21 cellular contexts compared by ENCODE assay signal in the genomic region with DNA sequence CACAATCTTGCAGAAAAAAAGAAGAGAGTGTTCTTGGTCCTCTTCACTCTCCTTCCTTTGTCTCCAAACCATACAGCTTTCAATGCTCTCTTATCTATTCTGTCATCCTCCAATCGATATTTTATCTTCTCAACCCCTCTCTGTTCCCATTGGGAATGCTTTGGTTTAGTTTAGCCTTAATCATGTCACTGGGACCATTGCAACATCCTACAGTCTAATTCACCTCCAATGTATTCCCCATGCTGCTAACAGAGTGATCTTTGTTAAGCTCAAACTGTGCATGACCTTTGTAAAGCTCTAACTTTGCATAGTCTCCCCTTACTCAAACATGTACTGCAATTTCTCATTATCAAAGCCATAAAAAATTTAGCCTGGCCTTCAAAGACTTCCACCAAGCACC. TPM values are rescaled to one million over a fixed set of nuclear protein-coding genes. Genes with fewer than 3 reads are reported as not detected.
DNase-seq lines count a peak whose midpoint lies in the region; ATAC-seq lines count a peak whose summit lies in the region.
"Had no signal": no experiment of that assay in that cellular context is flagged by ENCODE, and none has a peak within 500 bp of the region (broad histone marks: within the 10 kb centered on the region; RNA-seq: fewer than 3 reads in every experiment).

No MANE protein-coding gene starts in this region.

- POLR2A ChIA-PET in activated CD4-positive, alpha-beta memory T cell treated with anti-CD3 and anti-CD28 coated beads for 36 hours (lab: Charles Lee), result no interaction called here
- POLR2A ChIA-PET in activated CD4-positive, alpha-beta T cell treated with anti-CD3 and anti-CD28 coated beads, Interleukin-2, amount 10 ng/mL, durations not matched to agents 7 days and 5 days (lab: Charles Lee), result no interaction called here

- no peaks in the 10 kb centered on the region for H3K36me3 Mint-ChIP-seq in stimulated activated memory B cell treated with anti-CD40 and anti-IgM and Interleukin-4, amounts not matched to agents 10 μg/mL and 1 μg/mL and 100 μg/mL, for 72 hours
- no peaks in the 10 kb centered on the region for H3K36me3 Mint-ChIP-seq in activated CD4-positive, alpha-beta memory T cell treated with anti-CD3 and anti-CD28 coated beads for 36 hours
- H3K36me3 Mint-ChIP-seq in activated CD4-positive, alpha-beta T cell treated with anti-CD3 and anti-CD28 coated beads, Interleukin-2, amount 10 ng/mL, durations not matched to agents 7 days and 5 days (ENCODE audit: low read depth), result no peaks in the 10 kb centered on the region
- H3K36me3 Mint-ChIP-seq: CD14-positive monocyte; CD4-positive, alpha-beta memory T cell; CD8-positive, alpha-beta memory T cell had no signal

- CTCF ChIA-PET in activated CD4-positive, alpha-beta memory T cell treated with anti-CD3 and anti-CD28 coated beads for 36 hours (lab: Charles Lee), result no interaction called here
- CTCF ChIA-PET in activated CD4-positive, alpha-beta T cell treated with anti-CD3 and anti-CD28 coated beads, Interleukin-2, amount 10 ng/mL, durations not matched to agents 7 days and 5 days (lab: Charles Lee), result interaction anchor here (0.7 to 1.0 kb wide), 2 partner anchors 17 kb away, joined by 3 read pairs; no protein-coding TSS in a partner anchor

- no peak overlapping the region for H3K27ac Mint-ChIP-seq in stimulated activated memory B cell treated with anti-CD40 and anti-IgM and Interleukin-4, amounts not matched to agents 10 μg/mL and 1 μg/mL and 100 μg/mL, for 72 hours
- no peak overlapping the region for H3K27ac Mint-ChIP-seq in activated CD4-positive, alpha-beta memory T cell treated with anti-CD3 and anti-CD28 coated beads for 36 hours
- no peak overlapping the region for H3K27ac Mint-ChIP-seq in activated CD4-positive, alpha-beta T cell treated with anti-CD3 and anti-CD28 coated beads, Interleukin-2, amount 10 ng/mL, durations not matched to agents 7 days and 5 days
- H3K27ac Mint-ChIP-seq: CD14-positive monocyte had no signal

- ATAC-seq in stimulated activated memory B cell treated with anti-CD40 and anti-IgM and Interleukin-4, amounts not matched to agents 10 μg/mL and 1 μg/mL and 100 μg/mL, for 72 hours, result no peak

- DNase-seq in COLO829 (ENCODE audit: low spot score), result peak; percentile 21
- DNase-seq in HuH-7 (ENCODE audit: low spot score), result peak; percentile 67
- DNase-seq in NCI-H526 (lab: John Stamatoyannopoulos, UW), result peak; percentile 98
- peak; percentile 48 for DNase-seq in SK-MEL-5 (ENCODE audit: low read depth, low spot score)
- no peak for DNase-seq in activated CD4-positive, alpha-beta memory T cell treated with anti-CD3 and anti-CD28 coated beads for 36 hours
- no peak for DNase-seq in activated CD4-positive, alpha-beta T cell treated with anti-CD3 and anti-CD28 coated beads, Interleukin-2, amount 10 ng/mL, durations not matched to agents 7 days and 5 days
- DNase-seq: 8988T; ACHN; BE2C; C1 segment of cervical spinal cord; Caco-2; Calu3; CD4-positive, alpha-beta memory T cell; CD4-positive, CD25-positive, alpha-beta regulatory T cell; CD8-positive, alpha-beta memory T cell; DMS79 treated with DMSO at 0.1 percent for 48 hours; GF-D8 had no signal

- H3K4me3 Mint-ChIP-seq in stimulated activated memory B cell treated with anti-CD40 and anti-IgM and Interleukin-4, amounts not matched to agents 10 μg/mL and 1 μg/mL and 100 μg/mL, for 72 hours, result no peak overlapping the region
- H3K4me3 Mint-ChIP-seq in activated CD4-positive, alpha-beta memory T cell treated with anti-CD3 and anti-CD28 coated beads for 36 hours, result no peak overlapping the region
- no peak overlapping the region for H3K4me3 Mint-ChIP-seq in activated CD4-positive, alpha-beta T cell treated with anti-CD3 and anti-CD28 coated beads, Interleukin-2, amount 10 ng/mL, durations not matched to agents 7 days and 5 days
- H3K4me3 Mint-ChIP-seq: CD14-positive monocyte; CD4-positive, alpha-beta memory T cell; CD4-positive, CD25-positive, alpha-beta regulatory T cell; CD8-positive, alpha-beta memory T cell had no signal

- H3K27me3 Mint-ChIP-seq in stimulated activated memory B cell treated with anti-CD40 and anti-IgM and Interleukin-4, amounts not matched to agents 10 μg/mL and 1 μg/mL and 100 μg/mL, for 72 hours, result no peaks in the 10 kb centered on the region
- H3K27me3 Mint-ChIP-seq in activated CD4-positive, alpha-beta memory T cell treated with anti-CD3 and anti-CD28 coated beads for 36 hours, result no peaks in the 10 kb centered on the region
- H3K27me3 Mint-ChIP-seq in activated CD4-positive, alpha-beta T cell treated with anti-CD3 and anti-CD28 coated beads, Interleukin-2, amount 10 ng/mL, durations not matched to agents 7 days and 5 days, result no peaks in the 10 kb centered on the region
- H3K27me3 Mint-ChIP-seq: CD8-positive, alpha-beta memory T cell had no signal

- intact Hi-C loops in activated CD4-positive, alpha-beta memory T cell treated with anti-CD3 and anti-CD28 coated beads for 36 hours (cut with micrococcal nuclease), result no loop called here

- in situ Hi-C loops in SK-MEL-5 (cut with HindIII; ENCODE audit: low pct_unique_long_range_greater_than_20kb, low sequenced_read_pairs), result no loop called here

- H3K4me1 Mint-ChIP-seq in stimulated activated memory B cell treated with anti-CD40 and anti-IgM and Interleukin-4, amounts not matched to agents 10 μg/mL and 1 μg/mL and 100 μg/mL, for 72 hours, result no peaks in the 10 kb centered on the region
- H3K4me1 Mint-ChIP-seq in activated CD4-positive, alpha-beta memory T cell treated with anti-CD3 and anti-CD28 coated beads for 36 hours (ENCODE audit: low read depth), result no peaks in the 10 kb centered on the region
- H3K4me1 Mint-ChIP-seq in activated CD4-positive, alpha-beta T cell treated with anti-CD3 and anti-CD28 coated beads, Interleukin-2, amount 10 ng/mL, durations not matched to agents 7 days and 5 days, result no peaks in the 10 kb centered on the region
- H3K4me1 Mint-ChIP-seq: CD4-positive, alpha-beta memory T cell; CD4-positive, CD25-positive, alpha-beta regulatory T cell; CD8-positive, alpha-beta memory T cell had no signal

- no peaks in the 10 kb centered on the region for H3K9me3 Mint-ChIP-seq in stimulated activated memory B cell treated with anti-CD40 and anti-IgM and Interleukin-4, amounts not matched to agents 10 μg/mL and 1 μg/mL and 100 μg/mL, for 72 hours
- no peaks in the 10 kb centered on the region for H3K9me3 Mint-ChIP-seq in activated CD4-positive, alpha-beta memory T cell treated with anti-CD3 and anti-CD28 coated beads for 36 hours
- no peaks in the 10 kb centered on the region for H3K9me3 Mint-ChIP-seq in activated CD4-positive, alpha-beta T cell treated with anti-CD3 and anti-CD28 coated beads, Interleukin-2, amount 10 ng/mL, durations not matched to agents 7 days and 5 days
- H3K9me3 Mint-ChIP-seq: CD4-positive, alpha-beta memory T cell; CD4-positive, CD25-positive, alpha-beta regulatory T cell; CD8-positive, alpha-beta memory T cell had no signal

RNA-seq across cellular contexts. Expression of gene MPL, which starts 2.9 kb away (rescaled TPM):
- total RNA-seq in SK-MEL-5 (2014; rRNA removed; shearing (Covaris generic)), result not detected in 2 replicates
- not detected in 2 replicates for polyA plus RNA-seq in SK-MEL-5 (2015; cell fraction: cytosol; rRNA removed)
- polyA plus RNA-seq in SK-MEL-5 (2015; cell fraction: nucleus; rRNA removed), result not detected in 2 replicates
- total RNA-seq in activated CD4-positive, alpha-beta memory T cell treated with anti-CD3 and anti-CD28 coated beads for 36 hours, result not detected
- not detected for total RNA-seq in activated CD4-positive, alpha-beta T cell treated with anti-CD3 and anti-CD28 coated beads, Interleukin-2, amount 10 ng/mL, durations not matched to agents 7 days and 5 days
- total RNA-seq: A673; Caco-2; CD4-positive, alpha-beta memory T cell; CD8-positive, alpha-beta memory T cell had no signal
- polyA plus RNA-seq: AG04450; CD14-positive monocyte; CD4-positive, alpha-beta memory T cell; CD4-positive, CD25-positive, alpha-beta regulatory T cell; CD8-positive, alpha-beta memory T cell had no signal

RNA-seq across cellular contexts. Expression of gene CDC20, which starts 18.2 kb away (rescaled TPM):
- 46.6 and 51.2 TPM in 2 replicates for total RNA-seq in SK-MEL-5 (2014; rRNA removed; shearing (Covaris generic))
- polyA plus RNA-seq in SK-MEL-5 (2015; cell fraction: cytosol; rRNA removed), result 62.0 and 69.7 TPM in 2 replicates
- 62.9 and 97.6 TPM in 2 replicates for polyA plus RNA-seq in SK-MEL-5 (2015; cell fraction: nucleus; rRNA removed)
- 100 to 1,000 TPM; 152 to 155 TPM for total RNA-seq in activated CD4-positive, alpha-beta memory T cell treated with anti-CD3 and anti-CD28 coated beads for 36 hours
- total RNA-seq in activated CD4-positive, alpha-beta T cell treated with anti-CD3 and anti-CD28 coated beads, Interleukin-2, amount 10 ng/mL, durations not matched to agents 7 days and 5 days, result 100 to 1,000 TPM; 176 to 188 TPM

RNA-seq across cellular contexts. Expression of gene ELOVL1, which starts 27.3 kb away (rescaled TPM):
- 69.4 and 78.3 TPM in 2 replicates for total RNA-seq in SK-MEL-5 (2014; rRNA removed; shearing (Covaris generic))
- 99.1 and 101 TPM in 2 replicates for polyA plus RNA-seq in SK-MEL-5 (2015; cell fraction: cytosol; rRNA removed)
- polyA plus RNA-seq in SK-MEL-5 (2015; cell fraction: nucleus; rRNA removed), result 70.6 and 74.9 TPM in 2 replicates
- total RNA-seq in activated CD4-positive, alpha-beta memory T cell treated with anti-CD3 and anti-CD28 coated beads for 36 hours, result 10 to 100 TPM; 63.4 to 64.7 TPM
- 10 to 100 TPM; 77.1 to 85.0 TPM for total RNA-seq in activated CD4-positive, alpha-beta T cell treated with anti-CD3 and anti-CD28 coated beads, Interleukin-2, amount 10 ng/mL, durations not matched to agents 7 days and 5 days

RNA-seq across cellular contexts. Expression of gene TIE1, which starts 39.8 kb away (rescaled TPM):
- 0.08 TPM in 1 of 2 replicates, not detected in the other for total RNA-seq in SK-MEL-5 (2014; rRNA removed; shearing (Covaris generic))
- 0.04 TPM in 1 of 2 replicates, not detected in the other for polyA plus RNA-seq in SK-MEL-5 (2015; cell fraction: cytosol; rRNA removed)
- polyA plus RNA-seq in SK-MEL-5 (2015; cell fraction: nucleus; rRNA removed), result not detected in 2 replicates
- total RNA-seq in activated CD4-positive, alpha-beta memory T cell treated with anti-CD3 and anti-CD28 coated beads for 36 hours, result not detected
- not detected for total RNA-seq in activated CD4-positive, alpha-beta T cell treated with anti-CD3 and anti-CD28 coated beads, Interleukin-2, amount 10 ng/mL, durations not matched to agents 7 days and 5 days
- total RNA-seq: A673; Caco-2; Calu3; CD4-positive, alpha-beta memory T cell had no signal
- polyA plus RNA-seq: CD14-positive monocyte; CD4-positive, alpha-beta memory T cell; CD4-positive, CD25-positive, alpha-beta regulatory T cell; CD8-positive, alpha-beta memory T cell had no signal

RNA-seq across cellular contexts. Expression of gene MED8, which starts 49.0 kb away (rescaled TPM):
- total RNA-seq in SK-MEL-5 (2014; rRNA removed; shearing (Covaris generic)), result 41.3 and 46.9 TPM in 2 replicates
- 38.6 and 44.0 TPM in 2 replicates for polyA plus RNA-seq in SK-MEL-5 (2015; cell fraction: cytosol; rRNA removed)
- polyA plus RNA-seq in SK-MEL-5 (2015; cell fraction: nucleus; rRNA removed), result 51.3 and 53.3 TPM in 2 replicates
- total RNA-seq in activated CD4-positive, alpha-beta memory T cell treated with anti-CD3 and anti-CD28 coated beads for 36 hours, result 10 to 100 TPM; 38.9 to 39.4 TPM
- 10 to 100 TPM; 30.2 to 33.3 TPM for total RNA-seq in activated CD4-positive, alpha-beta T cell treated with anti-CD3 and anti-CD28 coated beads, Interleukin-2, amount 10 ng/mL, durations not matched to agents 7 days and 5 days

Comparison
In these comparisons a context has a peak if more than half of its experiments do, and no peak if none do; other contexts are left out.
1. DNase-seq: peak in COLO829 (single experiment), HuH-7 (single experiment), NCI-H526 (2 of 2) and SK-MEL-5 (single experiment); none in activated CD4-positive, alpha-beta memory T cell treated with anti-CD3 and anti-CD28 coated beads for 36 hours (single experiment) and activated CD4-positive, alpha-beta T cell treated with anti-CD3 and anti-CD28 coated beads, Interleukin-2, amount 10 ng/mL, durations not matched to agents 7 days and 5 days (single experiment).